In genomic region chr4:24369630-24370029, GRCh38 we compare ENCODE assay signal across 7 cellular contexts.
"Had no signal": no experiment of that assay in that cellular context is flagged by ENCODE, and none has a peak within 500 bp of the region (broad histone marks: within the 10 kb centered on the region; RNA-seq: fewer than 3 reads in every experiment).

No MANE protein-coding gene starts in this region.

- ATAC-seq: HCT116, HepG2 had no signal

- DNase-seq: GM23248, GOT3, H7, HFFc6, KBM-7 had no signal
